ENCODE assay signal across 8 cellular contexts in the genomic region with DNA sequence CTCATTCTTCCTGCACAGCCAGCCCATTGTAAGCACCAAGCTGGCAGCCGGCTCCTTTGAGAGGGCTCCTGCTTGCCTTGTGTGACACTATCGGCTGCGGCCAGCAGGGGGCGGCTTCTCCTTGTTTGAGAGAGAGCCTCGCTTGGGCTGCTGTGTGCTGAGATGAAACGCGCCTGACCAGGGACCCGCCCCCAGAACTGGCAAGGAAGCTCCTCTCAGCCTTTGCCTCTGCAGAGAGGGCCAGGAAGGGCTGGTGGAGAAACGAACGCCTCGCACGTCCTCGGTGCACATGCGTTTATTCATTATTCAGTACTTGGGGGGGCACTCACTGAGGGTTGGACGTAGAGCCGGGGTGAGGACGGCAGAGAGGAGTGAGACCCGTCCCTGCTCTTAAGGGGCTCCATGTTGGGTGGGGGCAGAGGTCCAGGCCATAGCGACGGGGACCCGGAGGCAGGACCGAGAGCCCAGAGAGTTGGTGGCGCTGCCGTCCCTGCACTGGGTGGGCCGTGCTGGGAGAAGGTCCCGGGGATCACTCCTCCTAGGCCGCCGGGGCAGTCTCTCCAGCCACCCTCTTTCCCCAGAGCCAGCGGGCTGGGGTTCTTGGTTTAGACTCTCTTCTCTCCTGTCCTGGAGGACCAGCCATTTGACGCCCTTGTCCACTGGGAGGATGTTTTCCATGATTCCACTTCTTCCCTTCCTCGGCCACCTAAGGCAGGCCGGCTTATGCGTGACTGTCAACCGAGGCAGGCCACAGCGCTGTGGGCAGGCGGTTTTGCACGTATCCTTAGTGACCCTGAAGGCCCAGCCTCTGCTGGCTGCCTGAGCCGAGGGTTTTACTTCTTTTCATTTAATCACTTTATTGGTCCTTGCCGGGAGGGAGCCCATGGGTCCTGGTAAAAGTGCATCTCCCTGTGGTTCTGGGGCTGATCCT.
DNase-seq lines count a peak whose midpoint lies in the region; ATAC-seq, FAIRE-seq and TF ChIP-seq lines count a peak whose summit lies in the region.

No MANE protein-coding gene starts in this region.

- peak; percentile 92 for FAIRE-seq in GM12891 (lab: Jason Lieb, UNC)

- DNase-seq in GM12891 (ENCODE audit: insufficient read length, low spot score) (peak; percentile 93), NCI-H1694 treated with DMSO at 0.1 percent for 48 hours (lab: John Stamatoyannopoulos, UW) (peak; percentile 67), T-helper 1 cell (peak; percentile 86 to 96 (median 92)), adipocyte (ENCODE audit: low read depth) (peak; percentile 98), left cardiac atrium (peak; percentile 98)

- H3K9ac ChIP-seq in adipocyte (ENCODE audit: low read length) (no peak overlapping the region), rectal smooth muscle tissue (ENCODE audit: low read length) (no peak overlapping the region)

- H3K27me3 ChIP-seq in adipocyte (replicated peaks; ENCODE audit: control insufficient read depth, insufficient read depth, low read length), result no peaks in the 10 kb centered on the region
- no peaks in the 10 kb centered on the region for H3K27me3 ChIP-seq in rectal smooth muscle tissue (ENCODE audit: control insufficient read depth, insufficient read depth, low read length)

- no peak for TF ChIP-seq POLR2A in GM12891 (IDR thresholded peaks at IDR 0.05; ENCODE audit: low read depth, low read length)

- no peaks in the 10 kb centered on the region for H3K9me3 ChIP-seq in adipocyte (ENCODE audit: control insufficient read depth, low read length)

- intact Hi-C loops in left cardiac atrium (cut with DNase I), result loop anchor here (2.0 to 10.0 kb wide), 5 partner anchors 324 to 912 kb away; no protein-coding TSS in a partner anchor

- H3K4me1 ChIP-seq in adipocyte (ENCODE audit: control insufficient read depth, insufficient read depth, low read length) (peaks cover 26% of the 10 kb centered on the region), rectal smooth muscle tissue (ENCODE audit: control insufficient read depth, insufficient read depth, low read length) (peaks cover 5% of the 10 kb centered on the region)

- ATAC-seq in HG02763 (IDR thresholded peaks at IDR 0.05; ENCODE audit: unreplicated experiment) (peak; percentile 85), left cardiac atrium (peak; percentile 93 to 95), HG03457 (IDR thresholded peaks at IDR 0.05; ENCODE audit: unreplicated experiment) (no peak)

- no peak overlapping the region for H3K27ac ChIP-seq in rectal smooth muscle tissue (ENCODE audit: low read depth, low read length)

- H3K36me3 ChIP-seq in adipocyte (ENCODE audit: control insufficient read depth, insufficient read depth, low read length, severe bottlenecking) (no peaks in the 10 kb centered on the region), rectal smooth muscle tissue (ENCODE audit: control insufficient read depth, insufficient read depth, low read length) (no peaks in the 10 kb centered on the region)

- H3K4me3 ChIP-seq in adipocyte (ENCODE audit: low read length) (no peak overlapping the region), rectal smooth muscle tissue (ENCODE audit: low read length) (peak overlapping the region; percentile 32)

TF ChIP-seq in GM12891, 5 proteins besides CTCF, POLR2A, EP300 and RAD21:
- TF ChIP-seq POLR2AphosphoS5 (IDR thresholded peaks at IDR 0.05; ENCODE audit: low read depth, low read length), result no peak
- TF ChIP-seq POU2F2 (IDR thresholded peaks at IDR 0.05; ENCODE audit: low read depth, low read length), result no peak
- no peak for TF ChIP-seq SPI1 (IDR thresholded peaks at IDR 0.05; ENCODE audit: low read depth, low read length)
- TF ChIP-seq PAX5 (IDR thresholded peaks at IDR 0.05; ENCODE audit: insufficient read depth, low read length, severe bottlenecking), result no peak
- no peak for TF ChIP-seq TAF1 (IDR thresholded peaks at IDR 0.05; ENCODE audit: low read depth, low read length)
